Comparison of ENCODE assay signal across 1 cellular context in the genomic region with DNA sequence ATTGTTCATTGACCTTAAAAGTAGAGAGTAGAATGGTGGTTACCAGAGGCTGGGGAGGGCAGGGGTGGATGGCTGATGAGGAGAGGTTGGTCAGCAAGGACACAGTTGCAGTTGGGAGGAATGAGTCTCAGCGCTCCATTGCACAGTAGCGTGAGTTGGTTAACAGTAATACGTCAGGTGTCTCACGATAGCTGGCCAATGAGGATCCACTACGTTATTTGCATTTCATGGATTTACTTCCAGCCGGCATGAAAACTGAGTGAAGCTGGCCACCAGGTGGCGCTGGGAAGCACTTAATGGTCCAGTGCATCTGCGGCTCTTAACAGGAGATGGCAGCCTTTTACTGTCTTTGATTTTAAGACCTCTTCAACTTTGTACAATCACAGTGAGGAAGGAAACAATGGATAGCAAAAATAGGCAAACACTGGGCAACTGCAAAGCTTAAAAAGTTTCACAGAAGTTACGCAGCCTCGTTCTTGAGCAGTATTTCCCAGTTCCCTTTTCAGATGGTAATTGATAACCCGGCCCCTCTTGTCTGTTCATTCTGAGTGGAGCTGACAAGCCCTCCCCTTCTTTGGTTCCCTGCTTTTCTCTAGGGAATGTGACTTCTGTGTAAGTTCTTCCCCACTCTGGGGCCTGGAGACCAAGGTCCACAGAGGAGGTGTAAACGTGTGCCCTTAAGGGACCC.
TF ChIP-seq lines count a peak whose summit lies in the region.

No MANE protein-coding gene starts in this region.

TF ChIP-seq in HepG2, 621 proteins besides CTCF, POLR2A, EP300 and RAD21 (continued from another document):
- peak; percentile 39; the same call in 1 of the 2 replicates for TF ChIP-seq ZNF12 (CRISPR knock-in tag; IDR thresholded peaks at IDR 0.05)
- peak; percentile 87; the same call in 1 of the 2 replicates for TF ChIP-seq ERF (CRISPR knock-in tag; IDR thresholded peaks at IDR 0.05)
- TF ChIP-seq EZH2 (conservative IDR thresholded peaks at IDR 0.05; ENCODE audit: low read depth, low read length) = no peak
- no peak for TF ChIP-seq ZNF746 (CRISPR knock-in tag; IDR thresholded peaks at IDR 0.05)
- TF ChIP-seq POGZ (CRISPR knock-in tag; IDR thresholded peaks at IDR 0.05) = peak; percentile 96
- peak; percentile 41; the same call in 1 of the 2 replicates for TF ChIP-seq HDAC2 (CRISPR knock-in tag; IDR thresholded peaks at IDR 0.05)
- TF ChIP-seq SOX13 (IDR thresholded peaks at IDR 0.05) = no peak
- TF ChIP-seq SOX13 (CRISPR knock-in tag; conservative IDR thresholded peaks at IDR 0.05 in 1 of 2, IDR thresholded peaks at IDR 0.05 in 1 of 2) = peak in 1 of 2 experiments; percentile 76; a peak in 2 of 4 replicates
- TF ChIP-seq ZNF644 (CRISPR knock-in tag; IDR thresholded peaks at IDR 0.05; ENCODE audit: low read depth) = peak; percentile 23; the same call in 1 of the 2 replicates
- TF ChIP-seq, protein P1, sequence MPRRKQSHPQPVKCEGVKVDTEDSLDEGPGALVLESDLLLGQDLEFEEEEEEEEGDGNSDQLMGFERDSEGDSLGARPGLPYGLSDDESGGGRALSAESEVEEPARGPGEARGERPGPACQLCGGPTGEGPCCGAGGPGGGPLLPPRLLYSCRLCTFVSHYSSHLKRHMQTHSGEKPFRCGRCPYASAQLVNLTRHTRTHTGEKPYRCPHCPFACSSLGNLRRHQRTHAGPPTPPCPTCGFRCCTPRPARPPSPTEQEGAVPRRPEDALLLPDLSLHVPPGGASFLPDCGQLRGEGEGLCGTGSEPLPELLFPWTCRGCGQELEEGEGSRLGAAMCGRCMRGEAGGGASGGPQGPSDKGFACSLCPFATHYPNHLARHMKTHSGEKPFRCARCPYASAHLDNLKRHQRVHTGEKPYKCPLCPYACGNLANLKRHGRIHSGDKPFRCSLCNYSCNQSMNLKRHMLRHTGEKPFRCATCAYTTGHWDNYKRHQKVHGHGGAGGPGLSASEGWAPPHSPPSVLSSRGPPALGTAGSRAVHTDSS (CRISPR knock-in tag; conservative IDR thresholded peaks at IDR 0.05) = no peak
- no peak for TF ChIP-seq EEA1 (CRISPR knock-in tag; IDR thresholded peaks at IDR 0.05; ENCODE audit: borderline replicate concordance)
- TF ChIP-seq KLF9 (CRISPR knock-in tag; IDR thresholded peaks at IDR 0.05; ENCODE audit: low read depth) = 0 out of 2 replicates have a peak, but pooled peaks have one; percentile 69
- no peak for TF ChIP-seq FOXK2 (IDR thresholded peaks at IDR 0.05)
- no peak for TF ChIP-seq HNF4A (CRISPR knock-in tag; IDR thresholded peaks at IDR 0.05)
- TF ChIP-seq ZNF772 (CRISPR knock-in tag; IDR thresholded peaks at IDR 0.05) = peak; percentile 40; the same call in 1 of the 2 replicates
- TF ChIP-seq KLF16 (CRISPR knock-in tag; IDR thresholded peaks at IDR 0.05) = peak in 1 of 2 experiments; percentile 92; a peak in 2 of 4 replicates
- TF ChIP-seq ASH2L (IDR thresholded peaks at IDR 0.05; ENCODE audit: insufficient read length, low read depth, low read length) = no peak
- no peak for TF ChIP-seq HNF4G (IDR thresholded peaks at IDR 0.05; ENCODE audit: borderline replicate concordance, low read depth, low read length)
- no peak for TF ChIP-seq HNF4G (CRISPR knock-in tag; IDR thresholded peaks at IDR 0.05; ENCODE audit: borderline replicate concordance, low read depth)
- peak; percentile 66 for TF ChIP-seq KAT8 (CRISPR knock-in tag; IDR thresholded peaks at IDR 0.05)
- TF ChIP-seq, protein P2, sequence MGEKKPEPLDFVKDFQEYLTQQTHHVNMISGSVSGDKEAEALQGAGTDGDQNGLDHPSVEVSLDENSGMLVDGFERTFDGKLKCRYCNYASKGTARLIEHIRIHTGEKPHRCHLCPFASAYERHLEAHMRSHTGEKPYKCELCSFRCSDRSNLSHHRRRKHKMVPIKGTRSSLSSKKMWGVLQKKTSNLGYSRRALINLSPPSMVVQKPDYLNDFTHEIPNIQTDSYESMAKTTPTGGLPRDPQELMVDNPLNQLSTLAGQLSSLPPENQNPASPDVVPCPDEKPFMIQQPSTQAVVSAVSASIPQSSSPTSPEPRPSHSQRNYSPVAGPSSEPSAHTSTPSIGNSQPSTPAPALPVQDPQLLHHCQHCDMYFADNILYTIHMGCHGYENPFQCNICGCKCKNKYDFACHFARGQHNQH (CRISPR knock-in tag; IDR thresholded peaks at IDR 0.05) = peak; percentile 84
- 0 out of 2 replicates have a peak, but pooled peaks have one; percentile 34 for TF ChIP-seq KDM4B (CRISPR knock-in tag; IDR thresholded peaks at IDR 0.05)
- TF ChIP-seq, protein P3, sequence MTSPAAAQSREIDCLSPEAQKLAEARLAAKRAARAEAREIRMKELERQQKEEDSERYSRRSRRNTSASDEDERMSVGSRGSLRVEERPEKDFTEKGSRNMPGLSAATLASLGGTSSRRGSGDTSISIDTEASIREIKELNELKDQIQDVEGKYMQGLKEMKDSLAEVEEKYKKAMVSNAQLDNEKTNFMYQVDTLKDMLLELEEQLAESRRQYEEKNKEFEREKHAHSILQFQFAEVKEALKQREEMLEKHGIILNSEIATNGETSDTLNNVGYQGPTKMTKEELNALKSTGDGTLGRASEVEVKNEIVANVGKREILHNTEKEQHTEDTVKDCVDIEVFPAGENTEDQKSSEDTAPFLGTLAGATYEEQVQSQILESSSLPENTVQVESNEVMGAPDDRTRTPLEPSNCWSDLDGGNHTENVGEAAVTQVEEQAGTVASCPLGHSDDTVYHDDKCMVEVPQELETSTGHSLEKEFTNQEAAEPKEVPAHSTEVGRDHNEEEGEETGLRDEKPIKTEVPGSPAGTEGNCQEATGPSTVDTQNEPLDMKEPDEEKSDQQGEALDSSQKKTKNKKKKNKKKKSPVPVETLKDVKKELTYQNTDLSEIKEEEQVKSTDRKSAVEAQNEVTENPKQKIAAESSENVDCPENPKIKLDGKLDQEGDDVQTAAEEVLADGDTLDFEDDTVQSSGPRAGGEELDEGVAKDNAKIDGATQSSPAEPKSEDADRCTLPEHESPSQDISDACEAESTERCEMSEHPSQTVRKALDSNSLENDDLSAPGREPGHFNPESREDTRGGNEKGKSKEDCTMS (CRISPR knock-in tag; conservative IDR thresholded peaks at IDR 0.05) = no peak
- 0 out of 2 replicates have a peak, but pooled peaks have one; percentile 58 for TF ChIP-seq FOXC1 (CRISPR knock-in tag; IDR thresholded peaks at IDR 0.05; ENCODE audit: borderline replicate concordance)
